ENCODE assay signal across 8 cellular contexts in genomic region chr16:66483689-66484452, GRCh38. TPM values are rescaled to one million over a fixed set of nuclear protein-coding genes. Genes with fewer than 3 reads are reported as not detected.
DNase-seq lines count a peak whose midpoint lies in the region; ATAC-seq and TF ChIP-seq lines count a peak whose summit lies in the region.

No MANE protein-coding gene starts in this region.

- DNase-seq in AML-193 (lab: John Stamatoyannopoulos, UW) = peak; percentile 56 to 67
- DNase-seq in HK-2 (ENCODE audit: unreplicated experiment) = peak; percentile 84
- peak; percentile 77 for DNase-seq in OCI-LY7 (ENCODE audit: low spot score)
- DNase-seq in activated T-cell treated with anti-CD3 and anti-CD28 coated beads for 4 hours = peak; percentile 62
- peak; percentile 65 for DNase-seq in natural killer cell
- DNase-seq in stimulated activated naive B cell treated with anti-CD40 and anti-IgM and Interleukin-4, amounts not matched to agents 10 μg/mL and 1 μg/mL and 100 μg/mL, for 72 hours = peak; percentile 48

- no peaks in the 10 kb centered on the region for H3K36me3 ChIP-seq in OCI-LY7 (ENCODE audit: insufficient read depth, low read length)

- H3K4me2 ChIP-seq in OCI-LY7 (ENCODE audit: low read length) = no peak overlapping the region

- no peaks in the 10 kb centered on the region for H3K9me2 ChIP-seq in OCI-LY7 (ENCODE audit: insufficient read depth, low read length)

- CTCF ChIA-PET in OCI-LY7 (lab: Charles Lee; ENCODE audit: unreplicated experiment) = interaction anchor here (0.6 kb wide), 1 partner anchor 78 kb away, joined by 3 read pairs; no protein-coding TSS in a partner anchor

- intact Hi-C loops in OCI-LY7 (cut with micrococcal nuclease; ENCODE audit: unreplicated experiment) = loop anchor here (1.0 kb wide), 3 partner anchors 32 to 105 kb away; no protein-coding TSS in a partner anchor
- intact Hi-C loops in natural killer cell (cut with micrococcal nuclease) = loop anchor here (1.0 kb wide), 1 partner anchor 78 kb away; no protein-coding TSS in a partner anchor

- peaks cover 6% of the 10 kb centered on the region for H3K4me1 ChIP-seq in OCI-LY7 (ENCODE audit: insufficient read depth, low read length, poor library complexity, severe bottlenecking)

- BruUV-seq in OCI-LY7 (replicated peaks; lab: Mats Ljungman, UMichigan) = no TSS peak

- no peaks in the 10 kb centered on the region for H3K9me3 Mint-ChIP-seq in natural killer cell
- peaks cover 0 to 1% of the 10 kb centered on the region in 2 donors for H3K9me3 Mint-ChIP-seq in stimulated activated naive B cell treated with anti-CD40 and anti-IgM and Interleukin-4, amounts not matched to agents 10 μg/mL and 1 μg/mL and 100 μg/mL, for 72 hours

- H3K27ac ChIP-seq in OCI-LY7 (ENCODE audit: low read depth, low read length, poor library complexity, severe bottlenecking) = no peak overlapping the region

- H3K4me3 ChIP-seq in OCI-LY7 (ENCODE audit: low read depth, low read length, poor library complexity, severe bottlenecking) = no peak overlapping the region

- H3K27me3 Mint-ChIP-seq in natural killer cell (ENCODE audit: low read depth in 2 of 2) = no peaks in the 10 kb centered on the region
- peaks cover 6 to 19% of the 10 kb centered on the region in 2 donors for H3K27me3 Mint-ChIP-seq in stimulated activated naive B cell treated with anti-CD40 and anti-IgM and Interleukin-4, amounts not matched to agents 10 μg/mL and 1 μg/mL and 100 μg/mL, for 72 hours

- no peak overlapping the region for H3K27ac Mint-ChIP-seq in natural killer cell
- no peak overlapping the region for H3K27ac Mint-ChIP-seq in stimulated activated naive B cell treated with anti-CD40 and anti-IgM and Interleukin-4, amounts not matched to agents 10 μg/mL and 1 μg/mL and 100 μg/mL, for 72 hours

- H3K4me3 Mint-ChIP-seq in natural killer cell = no peak overlapping the region
- no peak overlapping the region for H3K4me3 Mint-ChIP-seq in stimulated activated naive B cell treated with anti-CD40 and anti-IgM and Interleukin-4, amounts not matched to agents 10 μg/mL and 1 μg/mL and 100 μg/mL, for 72 hours

- ATAC-seq in GM18867 (IDR thresholded peaks at IDR 0.05; ENCODE audit: unreplicated experiment) = peak; percentile 58
- ATAC-seq in esophagus mucosa = peak; percentile 66
- ATAC-seq in natural killer cell = peak; percentile 85 to 93 (median 86)
- peak; percentile 86 to 91 for ATAC-seq in stimulated activated naive B cell treated with anti-CD40 and anti-IgM and Interleukin-4, amounts not matched to agents 10 μg/mL and 1 μg/mL and 100 μg/mL, for 72 hours (replicated peaks)

- no peaks in the 10 kb centered on the region for H3K9me3 ChIP-seq in OCI-LY7 (ENCODE audit: low read length)

- peaks cover 9 to 13% of the 10 kb centered on the region in 2 donors for H3K4me1 Mint-ChIP-seq in natural killer cell
- peaks cover 21 to 33% of the 10 kb centered on the region in 2 donors for H3K4me1 Mint-ChIP-seq in stimulated activated naive B cell treated with anti-CD40 and anti-IgM and Interleukin-4, amounts not matched to agents 10 μg/mL and 1 μg/mL and 100 μg/mL, for 72 hours

- TF ChIP-seq CTCF in OCI-LY7 (conservative IDR thresholded peaks at IDR 0.05; ENCODE audit: low read length) (peak; percentile 99), natural killer cell (IDR thresholded peaks at IDR 0.05) (peak; percentile 91)

- no peaks in the 10 kb centered on the region for H4K20me1 ChIP-seq in OCI-LY7 (ENCODE audit: insufficient read depth, low read length)

- no peaks in the 10 kb centered on the region for H3K79me2 ChIP-seq in OCI-LY7 (ENCODE audit: insufficient read depth, low read depth, low read length)

- POLR2A ChIA-PET in OCI-LY7 (lab: Charles Lee) = no interaction called here

- no peaks in the 10 kb centered on the region for H3K36me3 Mint-ChIP-seq in natural killer cell
- H3K36me3 Mint-ChIP-seq in stimulated activated naive B cell treated with anti-CD40 and anti-IgM and Interleukin-4, amounts not matched to agents 10 μg/mL and 1 μg/mL and 100 μg/mL, for 72 hours = no peaks in the 10 kb centered on the region

- H2AFZ ChIP-seq in OCI-LY7 (ENCODE audit: low read length) = no peak overlapping the region

RNA-seq across cellular contexts. Expression of gene BEAN1, which starts 56.8 kb away (rescaled TPM):
- not detected in 2 replicates for total RNA-seq in OCI-LY7 (2014; rRNA removed; shearing (Covaris generic))
- total RNA-seq in OCI-LY7 (2022) = 0.13 TPM in 1 of 2 replicates, not detected in the other
- 0.92 TPM for total RNA-seq in esophagus mucosa
- not detected for total RNA-seq in natural killer cell
